1 cellular context compared by ENCODE assay signal in the genomic region with DNA sequence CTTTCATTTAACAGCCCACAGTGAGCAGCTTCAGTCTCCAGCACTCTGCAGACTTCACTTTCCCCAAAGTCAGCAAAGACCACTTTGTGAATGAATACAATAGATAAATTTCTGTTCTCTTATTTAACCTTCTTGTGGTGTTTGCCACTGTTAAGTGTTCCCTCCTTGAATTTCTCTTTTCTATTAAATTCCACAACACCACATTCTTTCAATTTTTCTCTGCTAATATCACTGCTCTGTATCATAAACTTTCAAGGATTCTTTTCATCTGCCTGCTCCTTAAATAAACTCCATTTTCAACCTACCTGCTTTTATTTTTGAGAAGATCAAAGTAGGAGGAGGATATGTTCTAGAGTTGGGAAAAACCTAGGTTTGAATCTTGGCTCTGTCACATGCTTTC.
TF ChIP-seq lines count a peak whose summit lies in the region.

No MANE protein-coding gene starts in this region.

TF ChIP-seq in H1, 55 proteins besides CTCF, POLR2A, EP300 and RAD21:
- TF ChIP-seq GABPA (IDR thresholded peaks at IDR 0.05; ENCODE audit: borderline replicate concordance, insufficient read depth, low read length) (no peak), KDM5A (IDR thresholded peaks at IDR 0.05; ENCODE audit: low read length) (no peak), CTBP2 (IDR thresholded peaks at IDR 0.05; ENCODE audit: borderline replicate concordance, insufficient read depth, insufficient read length, low read length) (no peak)
